17 cellular contexts compared by ENCODE assay signal in genomic region chr10:103638948-103639347, GRCh38.
A peak's percentile ranks its signal among the peaks of the same experiment; 100 is the strongest.
DNase-seq lines count a peak whose midpoint lies in the region; ATAC-seq, FAIRE-seq and TF ChIP-seq lines count a peak whose summit lies in the region.
"Had no signal": no experiment of that assay in that cellular context is flagged by ENCODE, and none has a peak within 500 bp of the region (broad histone marks: within the 10 kb centered on the region; RNA-seq: fewer than 3 reads in every experiment).

No MANE protein-coding gene starts in this region.

- peaks cover 32% of the 10 kb centered on the region for H3K4me1 ChIP-seq in HUES64 (ENCODE audit: insufficient read depth, low read length)
- H3K4me1 ChIP-seq in K562 (replicated peaks in 1 of 2; ENCODE audit: control insufficient read depth in 2 of 2, insufficient read depth in 2 of 2, low read length in 2 of 2), result peaks cover 0 to 18% of the 10 kb centered on the region in 2 experiments; a peak in 2 of 5 replicates
- peaks cover 21% of the 10 kb centered on the region; the same call in 1 of the 2 replicates for H3K4me1 ChIP-seq in iPS-20b (ENCODE audit: insufficient read depth, low read length)
- H3K4me1 ChIP-seq in smooth muscle cell (ENCODE audit: low read depth), result peaks cover 26% of the 10 kb centered on the region

- POLR2A ChIA-PET in K562 (lab: Yijun Ruan, JAX), result no interaction called here

- 0 out of 2 replicates have a peak overlapping the region, but pooled peaks have one; percentile 6 for H3K27ac ChIP-seq in HUES64 (ENCODE audit: low read depth, low read length)
- H3K27ac ChIP-seq in K562 (ENCODE audit: extremely low read depth, low read depth, low read length), result no peak overlapping the region; the same call in 2 of the 3 replicates
- no peak overlapping the region for H3K27ac ChIP-seq in iPS-20b (ENCODE audit: low read length)
- H3K27ac ChIP-seq in smooth muscle cell (ENCODE audit: low read depth), result peak overlapping the region; percentile 80
- H3K27ac ChIP-seq: foreskin keratinocyte had no signal

- no peak for DNase-seq in K562 (ENCODE audit: extremely low read depth in 1 of 4, low spot score in 3 of 4)
- no peak for DNase-seq in smooth muscle cell (lab: John Stamatoyannopoulos, UW; ENCODE audit: unreplicated experiment)
- no peak for DNase-seq in OCI-M1 (lab: John Stamatoyannopoulos, UW)
- no peak for DNase-seq in GM13977 (ENCODE audit: low spot score)
- DNase-seq: activated effector memory CD4-positive, alpha-beta T cell treated with anti-CD3 and anti-CD28 coated beads, Interleukin-2, amount 50 U/mL, for 16 hours; effector CD4-positive, alpha-beta T cell; foreskin keratinocyte; GF-D8; KG1; NCI-H1105 treated with DMSO at 0.1 percent for 48 hours; stimulated activated CD4-positive, alpha-beta T cell treated with anti-CD3 and anti-CD28 coated beads, Interleukin-12 subunit alpha, Interleukin-12 subunit beta, amount 100 ng/mL, for 4 hours had no signal

- intact Hi-C loops in K562 (cut with micrococcal nuclease), result no loop called here

- WGBS in HUES64, result 96% methylated on average over 8 of the region's 8 CpGs
- WGBS in K562 (ENCODE audit: insufficient coverage, low coverage, missing lambda C conversion rate), result 61% methylated on average over 7 of the region's 8 CpGs
- WGBS in smooth muscle cell (ENCODE audit: low lambda C conversion rate), result 90% methylated on average over 8 of the region's 8 CpGs

- H3F3A ChIP-seq in smooth muscle cell (ENCODE audit: low read depth), result no peaks in the 10 kb centered on the region

- in situ Hi-C loops in K562 (cut with MboI) (no loop called here), GM13977 (cut with MboI; ENCODE audit: low pct_unique_long_range_greater_than_20kb, low sequenced_read_pairs, unreplicated experiment) (no loop called here)

- no peaks in the 10 kb centered on the region for H4K20me1 ChIP-seq in K562 (replicated peaks; ENCODE audit: control insufficient read depth, insufficient read depth, low read length)
- peaks cover 91% of the 10 kb centered on the region for H4K20me1 ChIP-seq in smooth muscle cell (ENCODE audit: low read depth)

- TF ChIP-seq RAD21 in K562 (CRISPR knock-in tag; conservative IDR thresholded peaks at IDR 0.05 in 1 of 2, IDR thresholded peaks at IDR 0.05 in 1 of 2), result no peak

- H3K79me2 ChIP-seq in K562 (ENCODE audit: control insufficient read depth, insufficient read depth, low read length), result no peaks in the 10 kb centered on the region; the same call in 2 of the 3 replicates
- peaks cover 52% of the 10 kb centered on the region for H3K79me2 ChIP-seq in smooth muscle cell (ENCODE audit: low read depth)

- CTCF ChIA-PET in K562 (lab: Yijun Ruan, JAX; ENCODE audit: low intra/inter-chr PET ratio), result no interaction called here

- no peak overlapping the region for H2AFZ ChIP-seq in K562 (ENCODE audit: low read depth, low read length)
- H2AFZ ChIP-seq in smooth muscle cell (ENCODE audit: low read depth), result no peak overlapping the region

- no peak for FAIRE-seq in K562 (lab: Jason Lieb, UNC)
- FAIRE-seq: D721Med had no signal

- H3K9ac ChIP-seq in HUES64 (ENCODE audit: low read depth, low read length), result no peak overlapping the region
- H3K9ac ChIP-seq in K562 (ENCODE audit: insufficient read depth in 1 of 2, low read depth in 2 of 2, low read length in 2 of 2), result peak overlapping the region in 1 of 2 experiments; percentile 52; a peak in 2 of 4 replicates
- H3K9ac ChIP-seq in iPS-20b (ENCODE audit: low read depth, low read length), result 0 out of 2 replicates have a peak overlapping the region, but pooled peaks have one; percentile 15
- H3K9ac ChIP-seq in smooth muscle cell (ENCODE audit: low read depth), result no peak overlapping the region

- H3K4me3 ChIP-seq in HUES64 (ENCODE audit: low read length) (no peak overlapping the region), K562 (no peak overlapping the region), iPS-20b (ENCODE audit: low read length) (no peak overlapping the region), smooth muscle cell (no peak overlapping the region)
- H3K4me3 ChIP-seq: body of pancreas had no signal

- no peaks in the 10 kb centered on the region for H3K36me3 ChIP-seq in HUES64 (ENCODE audit: insufficient read depth, low read length)
- no peaks in the 10 kb centered on the region for H3K36me3 ChIP-seq in K562 (ENCODE audit: control insufficient read depth, insufficient read depth, low read length)
- H3K36me3 ChIP-seq in iPS-20b (ENCODE audit: insufficient read depth, low read depth, low read length), result no peaks in the 10 kb centered on the region
- H3K36me3 ChIP-seq in smooth muscle cell (ENCODE audit: low read depth), result no peaks in the 10 kb centered on the region

- ATAC-seq in K562 (no peak), HG03139 (IDR thresholded peaks at IDR 0.05; ENCODE audit: unreplicated experiment) (no peak), GM18498 (IDR thresholded peaks at IDR 0.05; ENCODE audit: unreplicated experiment) (no peak)
- ATAC-seq: foreskin keratinocyte had no signal

- H3K9me3 ChIP-seq in HUES64 (ENCODE audit: insufficient read depth, low read depth, low read length) (no peaks in the 10 kb centered on the region), K562 (replicated peaks; ENCODE audit: control insufficient read depth, insufficient read depth, low read depth, low read length) (no peaks in the 10 kb centered on the region), iPS-20b (ENCODE audit: insufficient read depth, low read depth, low read length) (no peaks in the 10 kb centered on the region), smooth muscle cell (replicated peaks; ENCODE audit: low read depth) (no peaks in the 10 kb centered on the region)
- H3K9me3 ChIP-seq: body of pancreas had no signal

- BruUV-seq in K562 (replicated peaks; lab: Mats Ljungman, UMichigan), result no TSS peak

- H3K4me2 ChIP-seq in K562 (ENCODE audit: insufficient read depth, low read length) (no peak overlapping the region), smooth muscle cell (no peak overlapping the region)

- no peaks in the 10 kb centered on the region for H3K27me3 ChIP-seq in HUES64 (ENCODE audit: insufficient read depth, low read length)
- no peaks in the 10 kb centered on the region for H3K27me3 ChIP-seq in K562 (ENCODE audit: control insufficient read depth in 2 of 2, insufficient read depth in 2 of 2, low read length in 2 of 2)
- no peaks in the 10 kb centered on the region for H3K27me3 ChIP-seq in iPS-20b (ENCODE audit: insufficient read depth, low read length)
- no peaks in the 10 kb centered on the region for H3K27me3 ChIP-seq in smooth muscle cell (ENCODE audit: low read depth)
- H3K27me3 ChIP-seq: body of pancreas, foreskin keratinocyte had no signal

- TF ChIP-seq EP300 in K562 (IDR thresholded peaks at IDR 0.05; ENCODE audit: low read length), result no peak

- TF ChIP-seq CTCF in K562 (IDR thresholded peaks at IDR 0.05 in 2 of 3, conservative IDR thresholded peaks at IDR 0.05 in 1 of 3; ENCODE audit: insufficient read depth in 2 of 3, low read depth in 1 of 3, low read length in 3 of 3) (no peak), smooth muscle cell (IDR thresholded peaks at IDR 0.05; ENCODE audit: borderline replicate concordance, insufficient read depth, poor library complexity, severe bottlenecking) (no peak), GM13977 (IDR thresholded peaks at IDR 0.05; ENCODE audit: extremely low read depth, insufficient read depth, missing control alignments) (no peak)

- H3K9me1 ChIP-seq in K562 (ENCODE audit: control insufficient read depth, insufficient read depth, low read length), result no peaks in the 10 kb centered on the region

- TF ChIP-seq POLR2A in K562 (conservative IDR thresholded peaks at IDR 0.05), result no peak

TF ChIP-seq in K562, 482 proteins besides CTCF, POLR2A, EP300 and RAD21:
- TF ChIP-seq NFE2L1 (tag; IDR thresholded peaks at IDR 0.05; ENCODE audit: borderline replicate concordance, low read depth) (peak; percentile 7; the same call in 1 of the 2 replicates), NFE2 (IDR thresholded peaks at IDR 0.05; ENCODE audit: low read depth) (peak; percentile 28; the same call in 1 of the 2 replicates), MAFG (tag; conservative IDR thresholded peaks at IDR 0.05) (peak; percentile 42), CHD1 (IDR thresholded peaks at IDR 0.05; ENCODE audit: low read length) (no peak)

Comparison
In these comparisons a context has a peak if more than half of its experiments do, and no peak if none do; other contexts are left out.
1. H3K27ac ChIP-seq: peak in HUES64 (single experiment) and smooth muscle cell (single experiment); none in K562 (single experiment) and iPS-20b (single experiment).